In the genomic region with DNA sequence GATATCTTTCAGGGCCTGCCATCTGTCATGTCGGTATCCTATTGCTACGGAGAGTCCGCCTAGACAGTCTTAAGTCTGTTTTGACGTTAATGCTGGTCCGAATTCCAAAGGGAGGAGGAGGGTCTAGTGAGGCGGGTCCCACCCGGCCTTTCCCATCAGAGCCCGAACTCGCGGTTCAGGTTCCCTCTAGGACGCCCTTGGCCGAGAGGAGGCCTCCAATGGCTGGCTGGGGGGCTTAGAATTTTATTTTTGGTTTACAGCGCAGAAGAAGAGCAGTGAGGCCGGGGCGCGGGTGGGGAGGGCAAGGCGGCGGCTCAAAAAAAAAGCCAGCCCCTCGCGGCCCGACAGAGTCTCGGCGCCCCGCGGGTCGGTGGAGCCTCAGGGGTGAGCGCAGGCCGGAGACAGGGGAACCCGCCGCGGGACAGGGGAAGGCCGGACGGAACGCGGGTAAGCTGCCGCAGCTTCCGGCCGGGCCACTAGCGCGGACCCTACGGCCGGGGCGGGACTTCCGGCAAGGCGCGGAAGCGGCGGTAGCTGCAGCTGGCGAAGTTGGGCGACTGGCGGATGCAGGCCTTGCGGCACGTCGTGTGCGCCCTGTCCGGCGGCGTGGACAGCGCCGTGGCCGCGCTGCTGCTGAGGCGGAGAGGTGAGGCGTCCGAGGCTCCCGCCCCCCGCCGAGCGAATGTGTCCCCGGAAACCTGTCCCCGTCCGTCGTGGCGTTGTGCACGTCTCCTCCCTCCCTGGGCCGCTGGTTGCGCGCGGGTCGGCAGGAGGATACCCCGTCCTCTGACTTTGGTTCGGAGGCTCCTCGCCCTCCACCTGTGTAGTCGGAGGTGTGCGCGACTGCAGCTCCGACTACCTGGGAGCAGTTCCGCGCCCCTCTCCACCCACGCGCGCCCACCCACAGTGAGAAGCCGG, we compare ENCODE assay signal across 8 cellular contexts. TPM values are rescaled to one million over a fixed set of nuclear protein-coding genes. Genes with fewer than 3 reads are reported as not detected.
A peak's percentile ranks its signal among the peaks of the same experiment; 100 is the strongest.
DNase-seq lines count a peak whose midpoint lies in the region; ATAC-seq and TF ChIP-seq lines count a peak whose summit lies in the region.

A gene with protein sequence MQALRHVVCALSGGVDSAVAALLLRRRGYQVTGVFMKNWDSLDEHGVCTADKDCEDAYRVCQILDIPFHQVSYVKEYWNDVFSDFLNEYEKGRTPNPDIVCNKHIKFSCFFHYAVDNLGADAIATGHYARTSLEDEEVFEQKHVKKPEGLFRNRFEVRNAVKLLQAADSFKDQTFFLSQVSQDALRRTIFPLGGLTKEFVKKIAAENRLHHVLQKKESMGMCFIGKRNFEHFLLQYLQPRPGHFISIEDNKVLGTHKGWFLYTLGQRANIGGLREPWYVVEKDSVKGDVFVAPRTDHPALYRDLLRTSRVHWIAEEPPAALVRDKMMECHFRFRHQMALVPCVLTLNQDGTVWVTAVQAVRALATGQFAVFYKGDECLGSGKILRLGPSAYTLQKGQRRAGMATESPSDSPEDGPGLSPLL (plus strand): TSS at position 514 of the 918 bp plus-strand sequence. CDS start 51 bp downstream, at position 565.

- peak; percentile 58 for DNase-seq in AG09319 (ENCODE audit: extremely low read depth, low read depth)
- DNase-seq in NCI-H82 (lab: John Stamatoyannopoulos, UW), result peak; percentile 86
- DNase-seq in activated CD8-positive, alpha-beta T cell treated with anti-CD3 and anti-CD28 coated beads, Interleukin-2, amount 10 ng/mL, durations not matched to agents 7 days and 5 days, result peak; percentile 80
- peak; percentile 39 for DNase-seq in effector CD8-positive, alpha-beta T cell (lab: John Stamatoyannopoulos, UW)
- DNase-seq in lung microvascular endothelial cell (ENCODE audit: low read depth in 2 of 2), result peak; percentile 93
- DNase-seq in stimulated activated CD4-positive, alpha-beta T cell treated with anti-CD3 and anti-CD28 coated beads, TNF-alpha, amount 100 ng/mL, for 4 hours (ENCODE audit: low read depth in 3 of 3), result peak; percentile 41 to 70 (median 42)

- peaks cover 62% of the 10 kb centered on the region for H3K36me3 Mint-ChIP-seq in activated CD8-positive, alpha-beta T cell treated with anti-CD3 and anti-CD28 coated beads, Interleukin-2, amount 10 ng/mL, durations not matched to agents 7 days and 5 days (ENCODE audit: low read depth)

- H3K27ac Mint-ChIP-seq in activated CD8-positive, alpha-beta T cell treated with anti-CD3 and anti-CD28 coated beads, Interleukin-2, amount 10 ng/mL, durations not matched to agents 7 days and 5 days, result peak within 1 kb of the TSS; percentile 93

- TF ChIP-seq CTCF in AG09319 (IDR thresholded peaks at IDR 0.05; ENCODE audit: low read depth, low read length), result no peak

- no peaks in the 10 kb centered on the region for H3K9me3 Mint-ChIP-seq in activated CD8-positive, alpha-beta T cell treated with anti-CD3 and anti-CD28 coated beads, Interleukin-2, amount 10 ng/mL, durations not matched to agents 7 days and 5 days (ENCODE audit: insufficient read depth)

- peaks cover 21% of the 10 kb centered on the region for H3K4me1 Mint-ChIP-seq in activated CD8-positive, alpha-beta T cell treated with anti-CD3 and anti-CD28 coated beads, Interleukin-2, amount 10 ng/mL, durations not matched to agents 7 days and 5 days (ENCODE audit: low read depth)

- POLR2A ChIA-PET in activated CD8-positive, alpha-beta T cell treated with anti-CD3 and anti-CD28 coated beads, Interleukin-2, amount 10 ng/mL, durations not matched to agents 7 days and 5 days (lab: Charles Lee), result interaction anchor here (0.5 to 1.6 kb wide), 6 partner anchors 12 to 369 kb away, joined by 3 to 4 read pairs (median 3); a partner anchor contains a TSS

- CTCF ChIA-PET in activated CD8-positive, alpha-beta T cell treated with anti-CD3 and anti-CD28 coated beads, Interleukin-2, amount 10 ng/mL, durations not matched to agents 7 days and 5 days (lab: Charles Lee), result interaction anchor here (0.9 to 1.8 kb wide), 5 partner anchors 28 to 413 kb away, joined by 3 to 5 read pairs (median 3); no protein-coding TSS in a partner anchor

- ATAC-seq in GM19023 (IDR thresholded peaks at IDR 0.05; ENCODE audit: unreplicated experiment), result peak; percentile 91
- ATAC-seq in HG03342 (IDR thresholded peaks at IDR 0.05; ENCODE audit: unreplicated experiment), result peak; percentile 84
- ATAC-seq in activated CD8-positive, alpha-beta T cell treated with anti-CD3 and anti-CD28 coated beads, Interleukin-2, amount 10 ng/mL, durations not matched to agents 7 days and 5 days, result peak; percentile 90

- no peaks in the 10 kb centered on the region for H3K27me3 Mint-ChIP-seq in activated CD8-positive, alpha-beta T cell treated with anti-CD3 and anti-CD28 coated beads, Interleukin-2, amount 10 ng/mL, durations not matched to agents 7 days and 5 days (ENCODE audit: low read depth)

- H3K4me3 Mint-ChIP-seq in activated CD8-positive, alpha-beta T cell treated with anti-CD3 and anti-CD28 coated beads, Interleukin-2, amount 10 ng/mL, durations not matched to agents 7 days and 5 days, result peak within 1 kb of the TSS; percentile 95

RNA-seq across cellular contexts. Expression of the gene that starts here (rescaled TPM):
- total RNA-seq in activated CD8-positive, alpha-beta T cell treated with anti-CD3 and anti-CD28 coated beads, Interleukin-2, amount 10 ng/mL, durations not matched to agents 7 days and 5 days, result 10 to 100 TPM; 84.0 to 84.6 TPM
- 13.1 and 19.6 TPM in 2 replicates for total RNA-seq in lung microvascular endothelial cell

Comparison
In these comparisons a context has a peak if more than half of its experiments do, and no peak if none do; other contexts are left out.
1. Peak in every context shown above with its lines: DNase-seq and ATAC-seq.
2. DNase-seq: peak in every context shown above with its lines; median percentile 93 in lung microvascular endothelial cell; 86 in NCI-H82; 80 in activated CD8-positive, alpha-beta T cell treated with anti-CD3 and anti-CD28 coated beads, Interleukin-2, amount 10 ng/mL, durations not matched to agents 7 days and 5 days; 58 in AG09319; 42 in stimulated activated CD4-positive, alpha-beta T cell treated with anti-CD3 and anti-CD28 coated beads, TNF-alpha, amount 100 ng/mL, for 4 hours; 39 in effector CD8-positive, alpha-beta T cell.